8 cellular contexts compared by ENCODE assay signal in the genomic region with DNA sequence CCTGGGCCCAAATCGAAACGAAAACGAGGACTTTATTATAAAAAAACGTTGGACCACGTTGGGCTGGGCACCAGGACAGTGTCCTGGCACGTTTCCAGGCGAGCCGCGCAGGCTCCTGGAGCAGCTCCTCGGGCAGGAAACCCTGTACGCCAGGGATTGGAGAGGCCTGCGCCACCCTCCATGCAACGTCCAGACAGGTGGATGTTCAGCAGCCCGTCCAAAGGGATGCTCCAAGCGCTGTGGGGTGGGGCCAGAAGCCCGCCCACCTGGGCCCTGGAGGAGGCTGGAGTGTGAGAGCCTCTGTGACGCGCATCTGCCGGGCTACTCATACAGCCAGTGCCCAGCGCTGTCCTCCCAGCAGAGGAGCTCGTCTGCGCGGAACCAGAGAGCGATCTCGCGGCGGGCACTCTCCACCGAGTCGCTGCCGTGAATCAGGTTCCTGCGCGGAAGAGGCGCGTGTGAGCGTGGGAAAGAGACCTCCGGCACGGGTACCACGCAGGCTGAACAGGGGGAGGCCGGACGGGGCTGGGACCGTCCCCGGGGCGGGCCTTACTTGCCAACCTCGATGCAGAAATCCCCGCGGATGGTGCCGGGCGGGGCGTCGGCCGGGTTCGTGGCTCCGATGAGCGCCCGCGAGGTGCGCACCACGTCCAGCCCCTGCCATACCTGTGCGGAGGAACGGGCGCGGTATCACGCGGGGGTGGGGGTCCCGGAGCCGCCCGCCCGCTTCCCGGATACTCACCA. TPM values are rescaled to one million over a fixed set of nuclear protein-coding genes. Genes with fewer than 3 reads are reported as not detected.
DNase-seq lines count a peak whose midpoint lies in the region; ATAC-seq and TF ChIP-seq lines count a peak whose summit lies in the region.

No MANE protein-coding gene starts in this region.

- H3K4me3 Mint-ChIP-seq in Calu3 (ENCODE audit: low read depth, unreplicated experiment): peak overlapping the region; percentile 76
- peak overlapping the region; percentile 91 to 99 for H3K4me3 Mint-ChIP-seq in stimulated activated naive B cell treated with anti-CD40 and anti-IgM and Interleukin-4, amounts not matched to agents 10 μg/mL and 1 μg/mL and 100 μg/mL, for 72 hours

- peak overlapping the region; percentile 76 for H3K9ac ChIP-seq in mesenchymal stem cell (ENCODE audit: low read length)

- H3K27me3 Mint-ChIP-seq in Calu3 (ENCODE audit: unreplicated experiment): no peaks in the 10 kb centered on the region
- no peaks in the 10 kb centered on the region for H3K27me3 Mint-ChIP-seq in stimulated activated naive B cell treated with anti-CD40 and anti-IgM and Interleukin-4, amounts not matched to agents 10 μg/mL and 1 μg/mL and 100 μg/mL, for 72 hours

- peak overlapping the region; percentile 77 for H3K4me2 ChIP-seq in mesenchymal stem cell (ENCODE audit: low read length, poor library complexity, severe bottlenecking)

- peak overlapping the region; percentile 95 for H3K4me3 ChIP-seq in effector memory CD4-positive, alpha-beta T cell (ENCODE audit: insufficient read depth, low read depth, low read length, poor library complexity, severe bottlenecking)
- H3K4me3 ChIP-seq in mesenchymal stem cell (ENCODE audit: insufficient read depth in 1 of 2, low read depth in 1 of 2, low read length in 2 of 2): peak overlapping the region; percentile 87 to 92

- CTCF ChIA-PET in Calu3 (lab: Charles Lee): interaction anchor here (0.6 kb wide), 1 partner anchor 93 kb away, joined by 3 read pairs; the partner anchor contains the start of gene JPT2

- H3K18ac ChIP-seq in mesenchymal stem cell (ENCODE audit: low read depth in 1 of 2, low read length in 2 of 2): peak overlapping the region; percentile 30 to 61

- peaks cover 8% of the 10 kb centered on the region for H3K4me1 Mint-ChIP-seq in Calu3 (ENCODE audit: low read depth, unreplicated experiment)
- H3K4me1 Mint-ChIP-seq in stimulated activated naive B cell treated with anti-CD40 and anti-IgM and Interleukin-4, amounts not matched to agents 10 μg/mL and 1 μg/mL and 100 μg/mL, for 72 hours: peaks cover 21 to 50% of the 10 kb centered on the region in 2 donors

- peaks cover 85% of the 10 kb centered on the region for H3K36me3 Mint-ChIP-seq in Calu3 (ENCODE audit: insufficient read depth, unreplicated experiment)
- peaks cover 36 to 41% of the 10 kb centered on the region in 2 donors for H3K36me3 Mint-ChIP-seq in stimulated activated naive B cell treated with anti-CD40 and anti-IgM and Interleukin-4, amounts not matched to agents 10 μg/mL and 1 μg/mL and 100 μg/mL, for 72 hours

- H3K27ac Mint-ChIP-seq in Calu3 (ENCODE audit: unreplicated experiment): peak overlapping the region; percentile 56
- peak overlapping the region; percentile 93 for H3K27ac Mint-ChIP-seq in stimulated activated naive B cell treated with anti-CD40 and anti-IgM and Interleukin-4, amounts not matched to agents 10 μg/mL and 1 μg/mL and 100 μg/mL, for 72 hours

- peaks cover 17% of the 10 kb centered on the region for H3K79me1 ChIP-seq in mesenchymal stem cell (replicated peaks; ENCODE audit: low read length, poor library complexity, severe bottlenecking)

- peak overlapping the region; percentile 11 for H2BK120ac ChIP-seq in mesenchymal stem cell (ENCODE audit: low read depth, low read length)

- peak overlapping the region; percentile 47 for H4K8ac ChIP-seq in mesenchymal stem cell (ENCODE audit: low read length)

- peak; percentile 46 to 51 for ATAC-seq in stimulated activated naive B cell treated with anti-CD40 and anti-IgM and Interleukin-4, amounts not matched to agents 10 μg/mL and 1 μg/mL and 100 μg/mL, for 72 hours (replicated peaks)
- ATAC-seq in GM18868 (IDR thresholded peaks at IDR 0.05; ENCODE audit: unreplicated experiment) (no peak), GM18519 (IDR thresholded peaks at IDR 0.05; ENCODE audit: low FRiP score, unreplicated experiment) (no peak)

- H2BK5ac ChIP-seq in mesenchymal stem cell (ENCODE audit: low read depth, low read length, poor library complexity, severe bottlenecking): no peak overlapping the region

- H3K4ac ChIP-seq in mesenchymal stem cell (ENCODE audit: low read depth in 1 of 2, low read length in 2 of 2): peak overlapping the region; percentile 9 to 62

- no peaks in the 10 kb centered on the region for H3K9me3 ChIP-seq in effector memory CD4-positive, alpha-beta T cell (ENCODE audit: control insufficient read depth, low read length)
- H3K9me3 ChIP-seq in mesenchymal stem cell (ENCODE audit: control insufficient read depth, low read length): no peaks in the 10 kb centered on the region

- H3K27me3 ChIP-seq in effector memory CD4-positive, alpha-beta T cell (replicated peaks; ENCODE audit: control insufficient read depth, insufficient read depth, low read length, poor library complexity, severe bottlenecking): no peaks in the 10 kb centered on the region
- no peaks in the 10 kb centered on the region for H3K27me3 ChIP-seq in mesenchymal stem cell (ENCODE audit: control insufficient read depth in 1 of 2, insufficient read depth in 1 of 2, low read length in 2 of 2)

- H4K91ac ChIP-seq in mesenchymal stem cell (ENCODE audit: low read length): no peak overlapping the region

- H3K4me1 ChIP-seq in effector memory CD4-positive, alpha-beta T cell (ENCODE audit: control insufficient read depth, insufficient read depth, low read length, poor library complexity, severe bottlenecking): peaks cover 27% of the 10 kb centered on the region
- peaks cover 41% of the 10 kb centered on the region for H3K4me1 ChIP-seq in mesenchymal stem cell (ENCODE audit: control insufficient read depth, insufficient read depth, low read depth, low read length)

- H3K14ac ChIP-seq in mesenchymal stem cell (ENCODE audit: low read length in 2 of 2): peak overlapping the region in 1 of 2 experiments; percentile 26

- H2BK15ac ChIP-seq in mesenchymal stem cell (ENCODE audit: low read depth, poor library complexity, severe bottlenecking): peak overlapping the region; percentile 48

- no peak overlapping the region for H3K23ac ChIP-seq in mesenchymal stem cell (ENCODE audit: low read length in 2 of 2)

- intact Hi-C loops in Calu3 (cut with micrococcal nuclease; ENCODE audit: unreplicated experiment): no loop called here

- H2BK12ac ChIP-seq in mesenchymal stem cell (ENCODE audit: low read length in 2 of 2): peak overlapping the region in 1 of 2 experiments; percentile 4

- H2AFZ ChIP-seq in mesenchymal stem cell (ENCODE audit: low read depth, low read length): peak overlapping the region; percentile 3

- H3K36me3 ChIP-seq in effector memory CD4-positive, alpha-beta T cell (ENCODE audit: control insufficient read depth, insufficient read depth, low read length): peaks cover 35% of the 10 kb centered on the region
- peaks cover 37 to 63% of the 10 kb centered on the region in 2 experiments for H3K36me3 ChIP-seq in mesenchymal stem cell (ENCODE audit: control insufficient read depth in 1 of 2, insufficient read depth in 2 of 2, low read depth in 1 of 2, low read length in 2 of 2)

- H2AK5ac ChIP-seq in mesenchymal stem cell (ENCODE audit: low read length, severe bottlenecking): no peak overlapping the region

- DNase-seq in Calu3 (peak; percentile 48), NCI-H1105 treated with DMSO at 0.1 percent for 48 hours (lab: John Stamatoyannopoulos, UW) (peak; percentile 69), mesenchymal stem cell (peak; percentile 64)
- DNase-seq in activated CD4-positive, alpha-beta T cell treated with anti-CD3 and anti-CD28 coated beads, Interleukin-2, amount 50 U/mL, for 48 hours: peak; percentile 64 to 71
- DNase-seq in effector memory CD4-positive, alpha-beta T cell: peak; percentile 28 to 39 (median 29)
- DNase-seq in stimulated activated naive B cell treated with anti-CD40 and anti-IgM and Interleukin-4, amounts not matched to agents 10 μg/mL and 1 μg/mL and 100 μg/mL, for 72 hours: peak; percentile 66

- 35% methylated on average over 53 of the region's 69 CpGs for WGBS in mesenchymal stem cell

- TF ChIP-seq CTCF in Calu3 (IDR thresholded peaks at IDR 0.05; ENCODE audit: unreplicated experiment): no peak

- no peaks in the 10 kb centered on the region for H3K9me3 Mint-ChIP-seq in Calu3 (ENCODE audit: low read depth, unreplicated experiment)
- H3K9me3 Mint-ChIP-seq in stimulated activated naive B cell treated with anti-CD40 and anti-IgM and Interleukin-4, amounts not matched to agents 10 μg/mL and 1 μg/mL and 100 μg/mL, for 72 hours: no peaks in the 10 kb centered on the region

- H3K27ac ChIP-seq in effector memory CD4-positive, alpha-beta T cell (ENCODE audit: insufficient read depth, low read length, poor library complexity, severe bottlenecking): peak overlapping the region; percentile 82
- H3K27ac ChIP-seq in mesenchymal stem cell (ENCODE audit: low read length, poor library complexity, severe bottlenecking): no peak overlapping the region

- BruUV-seq in Calu3 (replicated peaks; lab: Mats Ljungman, UMichigan): TSS peak; percentile 34

RNA-seq across cellular contexts. Expression of gene NME3, which starts 0.8 kb away (rescaled TPM):
- 64.3 and 73.1 TPM in 2 replicates for total RNA-seq in Calu3 (2022)
- 49.3 TPM for polyA plus RNA-seq in mesenchymal stem cell (2013, experiment 1 of 2)
- polyA plus RNA-seq in mesenchymal stem cell (2013, experiment 2 of 2): 48.0 TPM

RNA-seq across cellular contexts. Expression of gene EME2, which starts 2.1 kb away (rescaled TPM):
- 30.8 and 42.2 TPM in 2 replicates for total RNA-seq in Calu3 (2022)
- 5.6 TPM for polyA plus RNA-seq in mesenchymal stem cell (2013, experiment 1 of 2)
- polyA plus RNA-seq in mesenchymal stem cell (2013, experiment 2 of 2): 4.7 TPM

RNA-seq across cellular contexts. Expression of gene MRPS34, which starts 2.4 kb away (rescaled TPM):
- total RNA-seq in Calu3 (2022): 128 and 135 TPM in 2 replicates
- polyA plus RNA-seq in mesenchymal stem cell (2013, experiment 1 of 2): 102 TPM
- polyA plus RNA-seq in mesenchymal stem cell (2013, experiment 2 of 2): 101 TPM

RNA-seq across cellular contexts. Expression of gene SPSB3, which starts 11.9 kb away (rescaled TPM):
- total RNA-seq in Calu3 (2022): 44.3 and 45.2 TPM in 2 replicates
- 15.8 TPM for polyA plus RNA-seq in mesenchymal stem cell (2013, experiment 1 of 2)
- 14.9 TPM for polyA plus RNA-seq in mesenchymal stem cell (2013, experiment 2 of 2)

RNA-seq across cellular contexts. Expression of gene NUBP2, which starts 12.3 kb away (rescaled TPM):
- 91.8 and 98.1 TPM in 2 replicates for total RNA-seq in Calu3 (2022)
- 34.4 TPM for polyA plus RNA-seq in mesenchymal stem cell (2013, experiment 1 of 2)
- polyA plus RNA-seq in mesenchymal stem cell (2013, experiment 2 of 2): 35.3 TPM

Comparison
In these comparisons a context has a peak if more than half of its experiments do, and no peak if none do; other contexts are left out.
1. ATAC-seq: peak in stimulated activated naive B cell treated with anti-CD40 and anti-IgM and Interleukin-4, amounts not matched to agents 10 μg/mL and 1 μg/mL and 100 μg/mL, for 72 hours (2 of 2); none in GM18868 (single experiment) and GM18519 (single experiment).
2. Peak in every context shown above with its lines, with median percentiles within 50 percentile points of each other: DNase-seq.